In genomic region chr3:171376125-171376947, GRCh38 we compare ENCODE assay signal across 10 cellular contexts.
DNase-seq lines count a peak whose midpoint lies in the region; ATAC-seq and TF ChIP-seq lines count a peak whose summit lies in the region.
"Had no signal": no experiment of that assay in that cellular context is flagged by ENCODE, and none has a peak within 500 bp of the region (broad histone marks: within the 10 kb centered on the region; RNA-seq: fewer than 3 reads in every experiment).

No MANE protein-coding gene starts in this region.

- peak; percentile 41 for ATAC-seq in HG02981 (IDR thresholded peaks at IDR 0.05; ENCODE audit: unreplicated experiment)
- no peak for ATAC-seq in GM18498 (IDR thresholded peaks at IDR 0.05; ENCODE audit: unreplicated experiment)

- H3K27ac Mint-ChIP-seq in progenitor cell of endocrine pancreas: no peak overlapping the region
- H3K27ac Mint-ChIP-seq: memory B cell had no signal

- H3K9me3 ChIP-seq in tibial artery: no peaks in the 10 kb centered on the region

- H3K4me3 ChIP-seq in foreskin fibroblast (ENCODE audit: low read depth in 1 of 2, low read length in 2 of 2) (no peak overlapping the region), tibial artery (no peak overlapping the region)

- peaks cover 0 to 8% (median 2%) of the 10 kb centered on the region in 4 donors for H3K4me1 ChIP-seq in tibial artery

- TF ChIP-seq CTCF in foreskin fibroblast (IDR thresholded peaks at IDR 0.05; ENCODE audit: low read depth, low read length): no peak
- TF ChIP-seq CTCF in tibial artery (IDR thresholded peaks at IDR 0.05): no peak
- TF ChIP-seq CTCF in progenitor cell of endocrine pancreas (IDR thresholded peaks at IDR 0.05; ENCODE audit: unreplicated experiment): no peak

- peak; percentile 95 for DNase-seq in SKM-1 treated with dmso at 0.1 percent for 144 hours (lab: John Stamatoyannopoulos, UW; ENCODE audit: unreplicated experiment)
- DNase-seq in foreskin fibroblast: peak; percentile 49 to 59
- DNase-seq in renal cortical epithelial cell (ENCODE audit: low read depth): peak; percentile 94
- DNase-seq in tibial artery: no peak
- no peak for DNase-seq in progenitor cell of endocrine pancreas (ENCODE audit: low spot score, unreplicated experiment)
- DNase-seq: cortex of kidney, H7 had no signal

- intact Hi-C loops in tibial artery (cut with DNase I; ENCODE audit: low total_unique reads): no loop called here

- no peaks in the 10 kb centered on the region for H3K36me3 Mint-ChIP-seq in progenitor cell of endocrine pancreas (ENCODE audit: insufficient read depth)
- H3K36me3 Mint-ChIP-seq: memory B cell had no signal

- H3K36me3 ChIP-seq in tibial artery: no peaks in the 10 kb centered on the region

- H3K4me1 Mint-ChIP-seq in progenitor cell of endocrine pancreas (ENCODE audit: low read depth): peaks cover 4% of the 10 kb centered on the region
- H3K4me1 Mint-ChIP-seq: memory B cell had no signal

- no peaks in the 10 kb centered on the region for H3K27me3 ChIP-seq in tibial artery

- H3K27me3 Mint-ChIP-seq in progenitor cell of endocrine pancreas: no peaks in the 10 kb centered on the region
- H3K27me3 Mint-ChIP-seq: memory B cell had no signal

- H3K4me3 Mint-ChIP-seq in progenitor cell of endocrine pancreas (ENCODE audit: low read depth): no peak overlapping the region
- H3K4me3 Mint-ChIP-seq: memory B cell had no signal

- no peak overlapping the region for H3K27ac ChIP-seq in tibial artery

- no peaks in the 10 kb centered on the region for H3K9me3 Mint-ChIP-seq in progenitor cell of endocrine pancreas (ENCODE audit: low read depth)
- H3K9me3 Mint-ChIP-seq: memory B cell had no signal

Comparison
In these comparisons a context has a peak if more than half of its experiments do, and no peak if none do; other contexts are left out.
1. DNase-seq: peak in SKM-1 treated with dmso at 0.1 percent for 144 hours (single experiment), foreskin fibroblast (2 of 2) and renal cortical epithelial cell (single experiment); none in tibial artery (0 of 2) and progenitor cell of endocrine pancreas (single experiment).